Comparison of ENCODE assay signal across 18 cellular contexts in genomic region chr5:172736524-172737135, GRCh38. TPM values are rescaled to one million over a fixed set of nuclear protein-coding genes. Genes with fewer than 3 reads are reported as not detected.
A peak's percentile ranks its signal among the peaks of the same experiment; 100 is the strongest.
DNase-seq lines count a peak whose midpoint lies in the region; ATAC-seq, FAIRE-seq and TF ChIP-seq lines count a peak whose summit lies in the region.
"Had no signal": no experiment of that assay in that cellular context is flagged by ENCODE, and none has a peak within 500 bp of the region (broad histone marks: within the 10 kb centered on the region; RNA-seq: fewer than 3 reads in every experiment).

No MANE protein-coding gene starts in this region.

- DNase-seq in Caco-2: no peak
- no peak for DNase-seq in ascending aorta (ENCODE audit: low spot score in 2 of 2)
- DNase-seq in kidney epithelial cell (ENCODE audit: low read depth): no peak
- no peak for DNase-seq in gastrocnemius medialis
- no peak for DNase-seq in stimulated activated CD4-positive, alpha-beta T cell treated with anti-CD3 and anti-CD28 coated beads, Interleukin-2, amount 100 ng/mL, for 24 hours
- no peak for DNase-seq in COLO668 (lab: John Stamatoyannopoulos, UW; ENCODE audit: unreplicated experiment)
- no peak for DNase-seq in KBM-7
- no peak for DNase-seq in GM12891 (ENCODE audit: insufficient read length, low spot score)
- DNase-seq: activated CD4-positive, alpha-beta memory T cell treated with anti-CD3 and anti-CD28 coated beads for 36 hours; H7; NCI-H2029 treated with DMSO at 0.1 percent for 48 hours; NCI-H524; PC-9; retina; stimulated activated CD4-positive, alpha-beta T cell treated with anti-CD3 and anti-CD28 coated beads, Interleukin-4, amount 100 ng/mL, for 24 hours; SW 1271; uterus had no signal

- H3K4me1 Mint-ChIP-seq in Caco-2 (ENCODE audit: low read depth, unreplicated experiment): peaks cover 6% of the 10 kb centered on the region

- H3K9me3 ChIP-seq in Caco-2: no peaks in the 10 kb centered on the region
- H3K9me3 ChIP-seq in ascending aorta: no peaks in the 10 kb centered on the region
- no peaks in the 10 kb centered on the region for H3K9me3 ChIP-seq in gastrocnemius medialis
- H3K9me3 ChIP-seq: uterus had no signal

- TF ChIP-seq CTCF in Caco-2 (IDR thresholded peaks at IDR 0.05; ENCODE audit: insufficient read depth in 1 of 2, low read depth in 1 of 2, low read length in 1 of 2, severe bottlenecking in 1 of 2, unreplicated experiment in 1 of 2): no peak
- no peak for TF ChIP-seq CTCF in ascending aorta (IDR thresholded peaks at IDR 0.05)
- peak; percentile 20 for TF ChIP-seq CTCF in kidney epithelial cell (IDR thresholded peaks at IDR 0.05; ENCODE audit: insufficient read depth, low read length, poor library complexity, severe bottlenecking)
- TF ChIP-seq CTCF in gastrocnemius medialis (IDR thresholded peaks at IDR 0.05 in 4 of 5, conservative IDR thresholded peaks at IDR 0.05 in 1 of 5): no peak

- peak overlapping the region; percentile 57 for H3K27ac Mint-ChIP-seq in Caco-2 (ENCODE audit: unreplicated experiment)
- H3K27ac Mint-ChIP-seq: activated CD4-positive, alpha-beta memory T cell treated with anti-CD3 and anti-CD28 coated beads for 36 hours had no signal

- BruUV-seq in Caco-2 (replicated peaks; lab: Mats Ljungman, UMichigan): no TSS peak

- H3K4me3 ChIP-seq in Caco-2 (ENCODE audit: low read depth, low read length) (no peak overlapping the region), ascending aorta (no peak overlapping the region), kidney epithelial cell (ENCODE audit: low read depth, low read length) (no peak overlapping the region), gastrocnemius medialis (no peak overlapping the region)
- H3K4me3 ChIP-seq: PC-9, uterus had no signal

- ATAC-seq in gastrocnemius medialis: no peak

- no peak for TF ChIP-seq POLR2A in gastrocnemius medialis (IDR thresholded peaks at IDR 0.05)
- no peak for TF ChIP-seq POLR2A in GM12891 (IDR thresholded peaks at IDR 0.05; ENCODE audit: low read depth, low read length)

- in situ Hi-C loops in gastrocnemius medialis (cut with MboI; ENCODE audit: low sequenced_read_pairs in 4 of 4): no loop called here
- in situ Hi-C loops in KBM-7 (cut with MboI; ENCODE audit: low pct_unique_long_range_greater_than_20kb, low sequenced_read_pairs): no loop called here

- no peaks in the 10 kb centered on the region for H3K9me3 Mint-ChIP-seq in Caco-2 (ENCODE audit: unreplicated experiment)
- H3K9me3 Mint-ChIP-seq: activated CD4-positive, alpha-beta memory T cell treated with anti-CD3 and anti-CD28 coated beads for 36 hours had no signal

- FAIRE-seq in GM12891 (lab: Jason Lieb, UNC): no peak

- H3K27ac ChIP-seq in ascending aorta (peak overlapping the region; percentile 96 to 97), gastrocnemius medialis (peak overlapping the region; percentile 37 to 63 (median 57))
- H3K27ac ChIP-seq: epithelial cell of prostate, PC-9, uterus had no signal

- POLR2A ChIA-PET in Caco-2 (lab: Charles Lee): no interaction called here

- no peaks in the 10 kb centered on the region for H3K27me3 ChIP-seq in Caco-2 (replicated peaks; ENCODE audit: control insufficient read depth, insufficient read depth, low read length)
- H3K27me3 ChIP-seq in ascending aorta: no peaks in the 10 kb centered on the region
- no peaks in the 10 kb centered on the region for H3K27me3 ChIP-seq in kidney epithelial cell (ENCODE audit: control insufficient read depth, insufficient read depth, low read length)
- no peaks in the 10 kb centered on the region for H3K27me3 ChIP-seq in gastrocnemius medialis
- H3K27me3 ChIP-seq: uterus had no signal

- CTCF ChIA-PET in Caco-2 (lab: Charles Lee): interaction anchor here (0.6 kb wide), 1 partner anchor 9 kb away, joined by 8 read pairs; no protein-coding TSS in a partner anchor

- H3K36me3 Mint-ChIP-seq in Caco-2 (ENCODE audit: insufficient read depth, unreplicated experiment): peaks cover 5% of the 10 kb centered on the region
- H3K36me3 Mint-ChIP-seq: activated CD4-positive, alpha-beta memory T cell treated with anti-CD3 and anti-CD28 coated beads for 36 hours had no signal

- H3K36me3 ChIP-seq in Caco-2 (ENCODE audit: control insufficient read depth, insufficient read depth, low read length) (no peaks in the 10 kb centered on the region), ascending aorta (no peaks in the 10 kb centered on the region), kidney epithelial cell (ENCODE audit: control insufficient read depth, insufficient read depth, low read length) (no peaks in the 10 kb centered on the region), gastrocnemius medialis (no peaks in the 10 kb centered on the region)
- H3K36me3 ChIP-seq: uterus had no signal

- peaks cover 13% of the 10 kb centered on the region for H3K4me1 ChIP-seq in Caco-2
- peaks cover 37 to 54% of the 10 kb centered on the region in 2 donors for H3K4me1 ChIP-seq in ascending aorta
- peaks cover 29 to 49% of the 10 kb centered on the region in 2 donors for H3K4me1 ChIP-seq in gastrocnemius medialis

- intact Hi-C loops in Caco-2 (cut with micrococcal nuclease; ENCODE audit: unreplicated experiment): loop anchor here (1.0 kb wide), 1 partner anchor 19 kb away; no protein-coding TSS in a partner anchor
- intact Hi-C loops in ascending aorta (cut with DNase I): no loop called here
- intact Hi-C loops in gastrocnemius medialis (cut with DNase I; ENCODE audit: low total_unique reads): no loop called here

- no peaks in the 10 kb centered on the region for H3K27me3 Mint-ChIP-seq in Caco-2 (ENCODE audit: insufficient read depth, unreplicated experiment)
- H3K27me3 Mint-ChIP-seq: activated CD4-positive, alpha-beta memory T cell treated with anti-CD3 and anti-CD28 coated beads for 36 hours had no signal

- H3K4me3 Mint-ChIP-seq in Caco-2 (ENCODE audit: unreplicated experiment): no peak overlapping the region
- H3K4me3 Mint-ChIP-seq: activated CD4-positive, alpha-beta memory T cell treated with anti-CD3 and anti-CD28 coated beads for 36 hours had no signal

TF ChIP-seq in GM12891, 5 proteins besides CTCF, POLR2A, EP300 and RAD21:
- TF ChIP-seq TAF1 (IDR thresholded peaks at IDR 0.05; ENCODE audit: low read depth, low read length): no peak
- TF ChIP-seq SPI1 (IDR thresholded peaks at IDR 0.05; ENCODE audit: low read depth, low read length): no peak
- TF ChIP-seq POLR2AphosphoS5 (IDR thresholded peaks at IDR 0.05; ENCODE audit: low read depth, low read length): no peak
- TF ChIP-seq POU2F2 (IDR thresholded peaks at IDR 0.05; ENCODE audit: low read depth, low read length): no peak

RNA-seq across cellular contexts. Expression of gene DUSP1, which starts 34.4 kb away (rescaled TPM):
- total RNA-seq in Caco-2 (2022) (28.3 and 29.2 TPM in 2 replicates), ascending aorta (3,919 TPM), kidney epithelial cell (227 and 286 TPM in 2 replicates), gastrocnemius medialis (1,000 to 10,000 TPM in 1 of 4 donors, 100 to 1,000 TPM in 3; 345 to 1,004 (median 793) TPM)
- polyA plus RNA-seq in GM12891 (2012; ENCODE audit: low read depth, missing spikeins): 5.2 TPM
